Comparison of ENCODE assay signal across 9 cellular contexts in genomic region chr19:4575978-4576933, GRCh38. TPM values are rescaled to one million over a fixed set of nuclear protein-coding genes. Genes with fewer than 3 reads are reported as not detected.
DNase-seq lines count a peak whose midpoint lies in the region; ATAC-seq and TF ChIP-seq lines count a peak whose summit lies in the region.
"Had no signal": no experiment of that assay in that cellular context is flagged by ENCODE, and none has a peak within 500 bp of the region (broad histone marks: within the 10 kb centered on the region; RNA-seq: fewer than 3 reads in every experiment).

No MANE protein-coding gene starts in this region.

- peak overlapping the region; percentile 1 for H2AK9ac ChIP-seq in IMR-90 (replicated peaks; ENCODE audit: low read depth, low read length, poor library complexity)

- no peak overlapping the region for H3K9ac ChIP-seq in IMR-90 (ENCODE audit: low read depth, low read length)

- H3K79me1 ChIP-seq in IMR-90 (ENCODE audit: low read depth in 1 of 2, low read length in 2 of 2), result no peaks in the 10 kb centered on the region

- no peak overlapping the region for H3K4me2 ChIP-seq in IMR-90 (ENCODE audit: low read depth, low read length)

- H3K27ac Mint-ChIP-seq in mesothelial cell of epicardium, result peak overlapping the region; percentile 16
- H3K27ac Mint-ChIP-seq: T-helper 1 cell treated with Interleukin-12 subunit alpha and Interleukin-12 subunit beta and Interleukin-4 antibody, amounts not matched to agents 30 μg/mL and 1 μg/mL, for 36 hours had no signal

- H3K56ac ChIP-seq in IMR-90 (ENCODE audit: extremely low read depth, insufficient read depth, low read length), result no peak overlapping the region

- peak; percentile 51 for TF ChIP-seq RAD21 in IMR-90 (IDR thresholded peaks at IDR 0.05; ENCODE audit: low read length)

- peak overlapping the region; percentile 52 for H2AFZ ChIP-seq in IMR-90 (replicated peaks; ENCODE audit: low read length, poor library complexity)

- TF ChIP-seq POLR2A in IMR-90 (IDR thresholded peaks at IDR 0.05; ENCODE audit: low read depth, low read length), result no peak

- H3K4me3 ChIP-seq in IMR-90 (ENCODE audit: insufficient read depth, low read depth, low read length), result no peak overlapping the region

- TF ChIP-seq CTCF in IMR-90 (conservative IDR thresholded peaks at IDR 0.05; ENCODE audit: low read depth, low read length), result peak; percentile 60
- peak; percentile 48 for TF ChIP-seq CTCF in mesothelial cell of epicardium (IDR thresholded peaks at IDR 0.05; ENCODE audit: unreplicated experiment)

- WGBS in IMR-90 (ENCODE audit: extremely low coverage in 2 of 2, insufficient read length in 1 of 2), 2 experiments, result 69% methylated on average over 15 of the region's 17 CpGs; no CpG with 5 or more reads in 1 of the 2 experiments

- peak overlapping the region; percentile 78 for H2BK20ac ChIP-seq in IMR-90 (ENCODE audit: low read depth, low read length)

- peaks cover 9% of the 10 kb centered on the region for H3K4me1 ChIP-seq in IMR-90 (ENCODE audit: control insufficient read depth, insufficient read depth, low read length)

- no peak overlapping the region; the same call in 1 of the 2 replicates for H4K5ac ChIP-seq in IMR-90 (ENCODE audit: low read depth, low read length)

- peaks cover 26% of the 10 kb centered on the region for H3K27me3 ChIP-seq in IMR-90 (ENCODE audit: control insufficient read depth, insufficient read depth, low read length)

- peak overlapping the region; percentile 14 for H2BK5ac ChIP-seq in IMR-90 (ENCODE audit: low read depth, low read length, poor library complexity, severe bottlenecking)

- peak; percentile 60 for ATAC-seq in IMR-90 (ENCODE audit: low read depth)
- ATAC-seq in GM21825 (IDR thresholded peaks at IDR 0.05; ENCODE audit: unreplicated experiment), result no peak

- H3K9me3 Mint-ChIP-seq in mesothelial cell of epicardium, result no peaks in the 10 kb centered on the region
- H3K9me3 Mint-ChIP-seq: T-helper 1 cell treated with Interleukin-12 subunit alpha and Interleukin-12 subunit beta and Interleukin-4 antibody, amounts not matched to agents 30 μg/mL and 1 μg/mL, for 36 hours had no signal

- peaks cover 11% of the 10 kb centered on the region for H3K4me1 Mint-ChIP-seq in mesothelial cell of epicardium

- POLR2A ChIA-PET in IMR-90 (lab: Charles Lee; ENCODE audit: unreplicated experiment), result no interaction called here

- no peaks in the 10 kb centered on the region for H3K9me3 ChIP-seq in IMR-90 (ENCODE audit: control insufficient read depth, insufficient read depth, low read length)

- peaks cover 5% of the 10 kb centered on the region; the same call in 1 of the 2 replicates for H3K9me1 ChIP-seq in IMR-90 (ENCODE audit: insufficient read depth, low read length)

- no peak overlapping the region for H3K14ac ChIP-seq in IMR-90 (replicated peaks; ENCODE audit: low read depth, low read length)

- no peaks in the 10 kb centered on the region for H3K36me3 ChIP-seq in IMR-90 (ENCODE audit: control insufficient read depth, insufficient read depth, low read length)

- peak overlapping the region; percentile 75; the same call in 1 of the 3 replicates for H2BK15ac ChIP-seq in IMR-90 (ENCODE audit: low read depth, low read length)

- H2BK120ac ChIP-seq in IMR-90 (ENCODE audit: low read depth, low read length), result peak overlapping the region; percentile 81

- H3K4me3 Mint-ChIP-seq in mesothelial cell of epicardium, result no peak overlapping the region
- H3K4me3 Mint-ChIP-seq: T-helper 1 cell treated with Interleukin-12 subunit alpha and Interleukin-12 subunit beta and Interleukin-4 antibody, amounts not matched to agents 30 μg/mL and 1 μg/mL, for 36 hours had no signal

- peak overlapping the region; percentile 87; the same call in 1 of the 2 replicates for H3K4ac ChIP-seq in IMR-90 (ENCODE audit: low read depth, low read length)

- in situ Hi-C loops in IMR-90 (cut with MboI; ENCODE audit: low sequenced_read_pairs), result loop anchor here (5.0 kb wide), 1 partner anchor 61 kb away; the partner anchor contains the start of gene TNFAIP8L1

- no peak overlapping the region for H3K27ac ChIP-seq in IMR-90 (ENCODE audit: insufficient read depth, low read length)

- H3K23ac ChIP-seq in IMR-90 (ENCODE audit: low read depth, low read length), result no peak overlapping the region; the same call in 1 of the 2 replicates

- intact Hi-C loops in IMR-90 (cut with micrococcal nuclease), result loop anchor here (1.0 kb wide), 1 partner anchor 60 kb away; no protein-coding TSS in a partner anchor

- H3K18ac ChIP-seq in IMR-90 (ENCODE audit: low read depth, low read length), result no peak overlapping the region

- dilution Hi-C loops in IMR-90 (cut with HindIII; ENCODE audit: low sequenced_read_pairs, unreplicated experiment), result no loop called here

- peak overlapping the region; percentile 82 for H2AK5ac ChIP-seq in IMR-90 (ENCODE audit: low read depth, low read length)

- BruUV-seq in IMR-90 (replicated peaks; lab: Mats Ljungman, UMichigan), result no TSS peak

- peak overlapping the region; percentile 72 for H4K91ac ChIP-seq in IMR-90 (ENCODE audit: insufficient read depth, low read depth, low read length)

- H3K27me3 Mint-ChIP-seq in mesothelial cell of epicardium (ENCODE audit: low read depth), result peaks cover 24% of the 10 kb centered on the region

- DNase-seq in COLO668 (lab: John Stamatoyannopoulos, UW; ENCODE audit: unreplicated experiment), result peak; percentile 53
- DNase-seq in IMR-90, result peak; percentile 27
- peak; percentile 67 for DNase-seq in activated CD4-positive, alpha-beta T cell treated with anti-CD3 and anti-CD28 coated beads, Interleukin-2, amount 50 U/mL, for 1 hour
- peak; percentile 76 for DNase-seq in ecto neural progenitor cell (ENCODE audit: low spot score)
- DNase-seq in mesothelial cell of epicardium (ENCODE audit: low spot score in 2 of 2, unreplicated experiment in 2 of 2), result peak in 1 of 2 experiments; percentile 73
- peak; percentile 31 to 56 for DNase-seq in stimulated activated CD8-positive, alpha-beta memory T cell treated with anti-CD3 and anti-CD28 coated beads, Interleukin-4, amount 100 ng/mL, for 4 hours (ENCODE audit: low read depth in 2 of 2, low spot score in 1 of 2)
- no peak for DNase-seq in NCI-H1105 treated with DMSO at 0.1 percent for 48 hours (lab: John Stamatoyannopoulos, UW)

- H4K8ac ChIP-seq in IMR-90 (ENCODE audit: low read depth in 2 of 2, low read length in 2 of 2), result peak overlapping the region; percentile 81 to 90; a peak in 3 of 4 replicates

- CTCF ChIA-PET in IMR-90 (lab: Yijun Ruan, JAX), result interaction anchor here (1.3 to 1.5 kb wide), 2 partner anchors 58 to 60 kb away, joined by 5 to 11 read pairs; no protein-coding TSS in a partner anchor

- no peaks in the 10 kb centered on the region for H4K20me1 ChIP-seq in IMR-90 (ENCODE audit: insufficient read depth, low read length)

- no peaks in the 10 kb centered on the region for H3K36me3 Mint-ChIP-seq in mesothelial cell of epicardium

TF ChIP-seq in IMR-90, 13 proteins besides CTCF, POLR2A, EP300 and RAD21:
- no peak for TF ChIP-seq MAFK (IDR thresholded peaks at IDR 0.05; ENCODE audit: low read depth, low read length)
- peak; percentile 49 for TF ChIP-seq SMC3 (IDR thresholded peaks at IDR 0.05; ENCODE audit: low read depth, low read length)
- TF ChIP-seq RCOR1 (IDR thresholded peaks at IDR 0.05; ENCODE audit: insufficient replicate concordance, low read length), result no peak
- TF ChIP-seq MAZ (IDR thresholded peaks at IDR 0.05; ENCODE audit: borderline replicate concordance, low read depth, low read length), result no peak
- TF ChIP-seq BHLHE40 (IDR thresholded peaks at IDR 0.05; ENCODE audit: low read depth, low read length), result no peak
TF ChIP-seq in IMR-90: peak in this region for 1.

RNA-seq across cellular contexts. Expression of gene SEMA6B, which starts 16.8 kb away (rescaled TPM):
- 0.18 and 0.28 TPM in 2 replicates for total RNA-seq in IMR-90 (2012; rRNA removed)
- 0.72 and 0.73 TPM in 2 replicates for polyA plus RNA-seq in IMR-90 (2012; rRNA removed)
- 0.63 and 1.6 TPM in 2 replicates for polyA plus RNA-seq in IMR-90 (2012; cell fraction: cytosol; rRNA removed)
- 0.31 and 0.55 TPM in 2 replicates for polyA plus RNA-seq in IMR-90 (2012; cell fraction: nucleus; rRNA removed; ENCODE audit: low replicate concordance)
- total RNA-seq in mesothelial cell of epicardium, result 6.5 to 6.9 TPM (median 6.8 TPM) in 3 replicates

RNA-seq across cellular contexts. Expression of gene LRG1, which starts 36.4 kb away (rescaled TPM):
- not detected in 2 replicates for total RNA-seq in IMR-90 (2012; rRNA removed)
- polyA plus RNA-seq in IMR-90 (2012; rRNA removed), result 0.03 TPM in 1 of 2 replicates, not detected in the other
- polyA plus RNA-seq in IMR-90 (2012; cell fraction: cytosol; rRNA removed), result 0.01 and 0.07 TPM in 2 replicates
- not detected in 2 replicates for polyA plus RNA-seq in IMR-90 (2012; cell fraction: nucleus; rRNA removed; ENCODE audit: low replicate concordance)
- 0.16 TPM in 3 replicates for total RNA-seq in mesothelial cell of epicardium

RNA-seq across cellular contexts. Expression of gene PLIN5, which starts 41.2 kb away (rescaled TPM):
- total RNA-seq in IMR-90 (2012; rRNA removed), result not detected in 2 replicates
- not detected in 2 replicates for polyA plus RNA-seq in IMR-90 (2012; rRNA removed)
- 0.03 and 0.05 TPM in 2 replicates for polyA plus RNA-seq in IMR-90 (2012; cell fraction: cytosol; rRNA removed)
- polyA plus RNA-seq in IMR-90 (2012; cell fraction: nucleus; rRNA removed; ENCODE audit: low replicate concordance), result 0.36 and 0.41 TPM in 2 replicates
- total RNA-seq in mesothelial cell of epicardium, result 0.27 to 0.45 TPM (median 0.38 TPM) in 3 replicates

RNA-seq across cellular contexts. Expression of gene PLIN4, which starts 58.0 kb away (rescaled TPM):
- total RNA-seq in IMR-90 (2012; rRNA removed), result under 0.01 TPM in 2 replicates
- polyA plus RNA-seq in IMR-90 (2012; rRNA removed), result 0.07 and 0.09 TPM in 2 replicates
- polyA plus RNA-seq in IMR-90 (2012; cell fraction: cytosol; rRNA removed), result 0.09 and 0.10 TPM in 2 replicates
- 0.09 and 0.20 TPM in 2 replicates for polyA plus RNA-seq in IMR-90 (2012; cell fraction: nucleus; rRNA removed; ENCODE audit: low replicate concordance)
- total RNA-seq in mesothelial cell of epicardium, result 0.25 to 0.29 TPM (median 0.29 TPM) in 3 replicates
